1 cellular context compared by ENCODE assay signal in the genomic region with DNA sequence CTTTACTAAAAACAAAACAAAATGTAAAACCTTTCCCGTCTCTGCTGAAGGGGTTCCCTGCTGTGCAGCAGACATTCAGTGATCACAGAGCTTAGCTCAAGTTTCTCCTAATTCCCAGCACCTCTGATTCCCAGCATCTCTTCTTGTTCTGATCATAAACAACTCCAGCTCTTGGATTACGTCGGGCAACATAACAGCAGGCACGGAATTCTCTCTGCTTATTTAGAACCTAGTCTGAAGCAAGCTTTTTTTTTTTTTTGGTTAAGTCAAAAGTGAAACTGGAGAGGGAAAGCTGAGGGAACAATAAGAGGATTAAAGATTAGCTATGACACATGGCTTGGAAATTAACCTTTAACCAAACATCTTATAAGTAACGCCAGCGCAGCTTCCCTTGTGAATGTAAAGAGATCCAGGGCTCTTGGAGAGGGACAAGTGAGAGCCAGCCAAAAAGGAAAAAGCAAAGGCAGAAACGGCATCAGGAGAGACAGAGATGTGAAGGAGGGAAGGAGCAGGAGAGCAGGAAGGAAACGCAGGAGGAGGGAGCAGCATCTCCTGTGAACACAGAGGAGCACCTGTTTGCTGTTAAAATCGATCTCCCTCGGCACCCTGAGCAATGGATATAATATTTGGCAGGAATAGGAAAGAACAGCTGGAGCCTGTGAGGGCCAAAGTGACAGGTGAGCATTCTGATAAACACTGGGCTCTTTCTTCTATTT.
A peak's percentile ranks its signal among the peaks of the same experiment; 100 is the strongest.
TF ChIP-seq lines count a peak whose summit lies in the region.

A gene with protein sequence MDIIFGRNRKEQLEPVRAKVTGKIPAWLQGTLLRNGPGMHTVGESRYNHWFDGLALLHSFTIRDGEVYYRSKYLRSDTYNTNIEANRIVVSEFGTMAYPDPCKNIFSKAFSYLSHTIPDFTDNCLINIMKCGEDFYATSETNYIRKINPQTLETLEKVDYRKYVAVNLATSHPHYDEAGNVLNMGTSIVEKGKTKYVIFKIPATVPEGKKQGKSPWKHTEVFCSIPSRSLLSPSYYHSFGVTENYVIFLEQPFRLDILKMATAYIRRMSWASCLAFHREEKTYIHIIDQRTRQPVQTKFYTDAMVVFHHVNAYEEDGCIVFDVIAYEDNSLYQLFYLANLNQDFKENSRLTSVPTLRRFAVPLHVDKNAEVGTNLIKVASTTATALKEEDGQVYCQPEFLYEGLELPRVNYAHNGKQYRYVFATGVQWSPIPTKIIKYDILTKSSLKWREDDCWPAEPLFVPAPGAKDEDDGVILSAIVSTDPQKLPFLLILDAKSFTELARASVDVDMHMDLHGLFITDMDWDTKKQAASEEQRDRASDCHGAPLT (plus strand): TSS at position 394 of the 716 bp plus-strand sequence. CDS start 220 bp downstream, at position 614.

TF ChIP-seq in H1, 55 proteins besides CTCF, POLR2A, EP300 and RAD21:
- TF ChIP-seq SP1 (IDR thresholded peaks at IDR 0.05; ENCODE audit: low read depth, low read length) = no peak
- no peak for TF ChIP-seq FOSL1 (IDR thresholded peaks at IDR 0.05; ENCODE audit: insufficient read depth, low read depth, low read length)
- TF ChIP-seq POLR2AphosphoS5 (IDR thresholded peaks at IDR 0.05; ENCODE audit: low read depth, low read length) = no peak
- 0 out of 2 replicates have a peak, but pooled peaks have one; percentile 27 for TF ChIP-seq TBP (IDR thresholded peaks at IDR 0.05; ENCODE audit: low read depth, low read length)
TF ChIP-seq in H1: peak in this region for 1.
